8 cellular contexts compared by ENCODE assay signal in the genomic region with DNA sequence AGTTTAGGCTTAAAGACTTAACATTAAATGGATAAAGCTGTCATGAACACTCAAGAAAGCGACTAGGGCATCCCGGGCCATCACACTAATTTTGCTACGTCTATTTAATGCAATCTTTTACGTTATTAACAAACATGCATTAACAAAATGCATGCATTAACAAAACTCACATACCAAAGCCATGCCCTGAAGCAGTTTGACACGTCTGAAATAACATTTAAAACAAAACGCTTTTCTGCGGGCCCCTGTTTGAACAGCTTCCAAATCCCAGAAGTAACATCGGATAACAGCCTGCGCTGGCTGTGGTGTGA. TPM values are rescaled to one million over a fixed set of nuclear protein-coding genes. Genes with fewer than 3 reads are reported as not detected.
DNase-seq lines count a peak whose midpoint lies in the region; ATAC-seq and TF ChIP-seq lines count a peak whose summit lies in the region.

No MANE protein-coding gene starts in this region.

- H3K27ac ChIP-seq in right atrium auricular region: no peak overlapping the region
- peak overlapping the region; percentile 78 for H3K27ac ChIP-seq in mesodermal cell (ENCODE audit: low read depth, low read length, severe bottlenecking)
- H3K27ac ChIP-seq in uterus: peak overlapping the region in 1 of 2 donors; percentile 46

- H3K27ac Mint-ChIP-seq in MCF 10A (ENCODE audit: low read depth, unreplicated experiment): peak overlapping the region; percentile 82

- POLR2A ChIA-PET in MCF 10A (lab: Yijun Ruan, JAX): interaction anchor here (0.9 to 1.4 kb wide), 2 partner anchors 38 to 171 kb away, joined by 4 to 7 read pairs; no protein-coding TSS in a partner anchor

- in situ Hi-C loops in KBM-7 (cut with MboI; ENCODE audit: low pct_unique_long_range_greater_than_20kb, low sequenced_read_pairs): no loop called here

- CTCF ChIA-PET in MCF 10A (lab: Yijun Ruan, JAX): interaction anchor here (0.6 to 1.2 kb wide), 7 partner anchors 12 to 399 kb away, joined by 3 to 6 read pairs (median 3); no protein-coding TSS in a partner anchor

- H3K27me3 ChIP-seq in right atrium auricular region: no peaks in the 10 kb centered on the region
- H3K27me3 ChIP-seq in uterus: no peaks in the 10 kb centered on the region

- H3K4me3 ChIP-seq in right atrium auricular region (peak overlapping the region; percentile 51 to 77), mesodermal cell (ENCODE audit: extremely low read depth, insufficient read depth, low read length, poor library complexity, severe bottlenecking) (peak overlapping the region; percentile 76), uterus (peak overlapping the region; percentile 46 to 62)

- peak overlapping the region; percentile 87 for H3K4me3 Mint-ChIP-seq in MCF 10A (ENCODE audit: unreplicated experiment)

- no peaks in the 10 kb centered on the region for H3K36me3 ChIP-seq in right atrium auricular region
- no peaks in the 10 kb centered on the region for H3K36me3 ChIP-seq in mesodermal cell (ENCODE audit: control insufficient read depth, insufficient read depth, low read length)
- no peaks in the 10 kb centered on the region for H3K36me3 ChIP-seq in uterus

- no peaks in the 10 kb centered on the region for H3K9me3 ChIP-seq in right atrium auricular region
- H3K9me3 ChIP-seq in mesodermal cell (ENCODE audit: control insufficient read depth, low read length): no peaks in the 10 kb centered on the region
- no peaks in the 10 kb centered on the region for H3K9me3 ChIP-seq in uterus

- 0% methylated on average over 7 to 8 of the region's 9 CpGs for whole genome bisulfite sequencing in mesodermal cell (ENCODE audit: insufficient coverage in 2 of 2), 2 experiments

- ATAC-seq in left ventricle myocardium superior: no peak

- intact Hi-C loops in left ventricle myocardium superior (cut with micrococcal nuclease): no loop called here
- intact Hi-C loops in MCF 10A (cut with micrococcal nuclease): no loop called here
- intact Hi-C loops in uterus (cut with DNase I; ENCODE audit: low total_unique reads): no loop called here

- H3K4me1 ChIP-seq in right atrium auricular region (peaks cover 0 to 17% of the 10 kb centered on the region in 2 donors), mesodermal cell (ENCODE audit: control insufficient read depth, insufficient read depth, low read length, poor library complexity, severe bottlenecking) (peaks cover 11% of the 10 kb centered on the region), uterus (no peaks in the 10 kb centered on the region)

- TF ChIP-seq POLR2A in uterus (IDR thresholded peaks at IDR 0.05): no peak

- H3K4me1 Mint-ChIP-seq in MCF 10A (ENCODE audit: insufficient read depth, unreplicated experiment): peaks cover 34% of the 10 kb centered on the region

- H3K9me3 Mint-ChIP-seq in MCF 10A (ENCODE audit: unreplicated experiment): no peaks in the 10 kb centered on the region

- DNase-seq in right atrium auricular region (ENCODE audit: low spot score): no peak
- DNase-seq in left ventricle myocardium superior: no peak
- DNase-seq in MCF 10A (ENCODE audit: unreplicated experiment): no peak
- DNase-seq in uterus: no peak
- DNase-seq in glomerular visceral epithelial cell (ENCODE audit: extremely low spot score): no peak
- DNase-seq in NCI-H446 (lab: John Stamatoyannopoulos, UW): no peak
- no peak for DNase-seq in KBM-7

- H3K36me3 Mint-ChIP-seq in MCF 10A (ENCODE audit: insufficient read depth, unreplicated experiment): no peaks in the 10 kb centered on the region

- no peaks in the 10 kb centered on the region for H3K27me3 Mint-ChIP-seq in MCF 10A (ENCODE audit: insufficient read depth, unreplicated experiment)

- no TSS peak for BruUV-seq in MCF 10A (replicated peaks; lab: Mats Ljungman, UMichigan)

- TF ChIP-seq CTCF in right atrium auricular region (IDR thresholded peaks at IDR 0.05) (no peak), MCF 10A (IDR thresholded peaks at IDR 0.05; ENCODE audit: unreplicated experiment) (no peak), uterus (IDR thresholded peaks at IDR 0.05) (no peak)

RNA-seq across cellular contexts. Expression of a gene that starts 0.5 kb away (rescaled TPM):
- total RNA-seq in right atrium auricular region: 1 to 10 TPM; 3.4 to 5.6 TPM
- total RNA-seq in left ventricle myocardium superior: 11.9 TPM
- 6.0 and 14.5 TPM in 2 replicates for total RNA-seq in MCF 10A (2022)
- 16.4 TPM for polyA plus RNA-seq in mesodermal cell (2013, experiment 1 of 2)
- 16.3 TPM for polyA plus RNA-seq in mesodermal cell (2013, experiment 2 of 2)
- 10 to 100 TPM in 1 of 4 donors, 1 to 10 TPM in 3; 1.5 to 11.8 (median 3.9) TPM for total RNA-seq in uterus
